In the genomic region with DNA sequence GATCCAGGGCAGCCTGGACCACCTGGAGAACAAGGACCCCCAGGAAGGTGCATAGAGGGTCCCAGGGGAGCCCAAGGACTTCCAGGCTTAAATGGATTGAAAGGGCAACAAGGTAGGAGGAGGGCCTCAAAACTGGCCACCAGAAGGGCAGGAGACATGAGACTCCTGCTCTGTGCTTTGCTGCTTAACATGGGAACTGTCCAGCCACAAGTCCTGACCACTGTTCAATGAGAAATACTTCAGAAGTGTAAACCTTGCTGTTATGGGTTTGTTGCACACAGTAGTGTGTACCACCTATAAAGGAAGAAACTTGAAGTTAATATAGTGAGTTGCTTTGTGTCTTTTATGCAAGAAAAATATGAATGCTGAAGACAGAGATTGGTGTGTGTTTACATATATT, we compare ENCODE assay signal across 1 cellular context.
TF ChIP-seq lines count a peak whose summit lies in the region.

No MANE protein-coding gene starts in this region.

TF ChIP-seq in K562, 482 proteins besides CTCF, POLR2A, EP300 and RAD21 (continued from another document):
- TF ChIP-seq, protein P1, sequence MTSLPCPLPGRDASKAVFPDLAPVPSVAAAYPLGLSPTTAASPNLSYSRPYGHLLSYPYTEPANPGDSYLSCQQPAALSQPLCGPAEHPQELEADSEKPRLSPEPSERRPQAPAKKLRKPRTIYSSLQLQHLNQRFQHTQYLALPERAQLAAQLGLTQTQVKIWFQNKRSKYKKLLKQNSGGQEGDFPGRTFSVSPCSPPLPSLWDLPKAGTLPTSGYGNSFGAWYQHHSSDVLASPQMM (CRISPR knock-in tag; IDR thresholded peaks at IDR 0.05): no peak
TF ChIP-seq in K562: peak in this region for 1.
